In genomic region chr2:47323009-47323821, GRCh38 we compare ENCODE assay signal across 8 cellular contexts. TPM values are rescaled to one million over a fixed set of nuclear protein-coding genes. Genes with fewer than 3 reads are reported as not detected.
DNase-seq lines count a peak whose midpoint lies in the region; ATAC-seq and TF ChIP-seq lines count a peak whose summit lies in the region.

No MANE protein-coding gene starts in this region.

- no peaks in the 10 kb centered on the region for H3K9me3 Mint-ChIP-seq in activated naive CD4-positive, alpha-beta T cell treated with anti-CD3 and anti-CD28 coated beads, Interleukin-2, amount 50 U/mL, for 72 hours

- POLR2A ChIA-PET in HEK293T (lab: Yijun Ruan, JAX), result interaction anchor here (0.6 kb wide), 1 partner anchor 80 kb away, joined by 3 read pairs; the partner anchor contains the start of gene MSH2

- CTCF ChIA-PET in HEK293T (lab: Yijun Ruan, JAX), result interaction anchor here (0.5 to 1.5 kb wide), 18 partner anchors 12 to 875 kb away, joined by 3 to 11 read pairs (median 3); no protein-coding TSS in a partner anchor

- H3K27ac ChIP-seq in cardiac muscle cell, result no peak overlapping the region

- DNase-seq in HEK293T (ENCODE audit: extremely low spot score), result peak; percentile 87
- DNase-seq in NCI-H1048 (lab: John Stamatoyannopoulos, UW), result peak; percentile 46
- DNase-seq in SKM-1 (lab: John Stamatoyannopoulos, UW; ENCODE audit: unreplicated experiment), result peak; percentile 79
- peak; percentile 64 to 78 for DNase-seq in activated naive CD4-positive, alpha-beta T cell treated with anti-CD3 and anti-CD28 coated beads, Interleukin-2, amount 50 U/mL, for 72 hours (ENCODE audit: low spot score in 2 of 2)
- peak; percentile 81 for DNase-seq in cardiac muscle cell (ENCODE audit: low read depth in 1 of 2, low spot score in 1 of 2)
- DNase-seq in putamen (ENCODE audit: low spot score), result peak; percentile 81
- DNase-seq in GF-D8 (lab: John Stamatoyannopoulos, UW), result no peak

- H3K9me3 ChIP-seq in cardiac muscle cell (ENCODE audit: low read depth), result no peaks in the 10 kb centered on the region

- no peaks in the 10 kb centered on the region for H3K27me3 ChIP-seq in cardiac muscle cell

- H3K36me3 Mint-ChIP-seq in activated naive CD4-positive, alpha-beta T cell treated with anti-CD3 and anti-CD28 coated beads, Interleukin-2, amount 50 U/mL, for 72 hours, result no peaks in the 10 kb centered on the region

- TF ChIP-seq CTCF in GM12873 (IDR thresholded peaks at IDR 0.05; ENCODE audit: insufficient read depth, low read depth, low read length, missing control alignments) (peak; percentile 99), cardiac muscle cell (IDR thresholded peaks at IDR 0.05; ENCODE audit: low read depth, low read length) (peak; percentile 91)

- no peaks in the 10 kb centered on the region for H3K36me3 ChIP-seq in cardiac muscle cell

- no peak overlapping the region for H3K27ac Mint-ChIP-seq in activated naive CD4-positive, alpha-beta T cell treated with anti-CD3 and anti-CD28 coated beads, Interleukin-2, amount 50 U/mL, for 72 hours

- no peaks in the 10 kb centered on the region for H3K4me1 ChIP-seq in cardiac muscle cell (ENCODE audit: low read depth)

- peak; percentile 96 to 98 for ATAC-seq in activated naive CD4-positive, alpha-beta T cell treated with anti-CD3 and anti-CD28 coated beads, Interleukin-2, amount 50 U/mL, for 72 hours

- no peak overlapping the region for H3K4me3 ChIP-seq in cardiac muscle cell

TF ChIP-seq in HEK293T, 16 proteins besides CTCF, POLR2A, EP300 and RAD21:
- peak; percentile 65; the same call in 1 of the 2 replicates for TF ChIP-seq PKNOX1 (IDR thresholded peaks at IDR 0.05)
- no peak for TF ChIP-seq SUZ12 (IDR thresholded peaks at IDR 0.05)

RNA-seq across cellular contexts. Expression of gene EPCAM, which starts 45.9 kb away (rescaled TPM):
- total RNA-seq in activated naive CD4-positive, alpha-beta T cell treated with anti-CD3 and anti-CD28 coated beads, Interleukin-2, amount 50 U/mL, for 72 hours, result under 1 TPM in 1 of 2 donors, not detected in 1; 0.23 TPM
- 3.9 and 4.1 TPM in 2 replicates for total RNA-seq in cardiac muscle cell
- 3.6 and 7.8 TPM in 2 replicates for polyA plus RNA-seq in cardiac muscle cell
